ENCODE assay signal across 1 cellular context in genomic region chr13:31160857-31161582, GRCh38.
TF ChIP-seq lines count a peak whose summit lies in the region.

No MANE protein-coding gene starts in this region.

TF ChIP-seq in HCT116, 20 proteins besides CTCF, POLR2A, EP300 and RAD21 (continued from another document):
- TF ChIP-seq ZBTB33 (IDR thresholded peaks at IDR 0.05; ENCODE audit: extremely low read depth, insufficient replicate concordance, low read length) (no peak), YY1 (IDR thresholded peaks at IDR 0.05; ENCODE audit: extremely low read depth, insufficient replicate concordance, low read depth, low read length) (no peak), POLR2AphosphoS5 (IDR thresholded peaks at IDR 0.05; ENCODE audit: low read depth, low read length) (no peak), SRF (IDR thresholded peaks at IDR 0.05; ENCODE audit: low read depth) (no peak), SP1 (IDR thresholded peaks at IDR 0.05; ENCODE audit: low read depth) (no peak), EZH2 (IDR thresholded peaks at IDR 0.05) (no peak)
